In genomic region chr19:29320611-29321010, GRCh38 we compare ENCODE assay signal across 28 cellular contexts.
"Had no signal": no experiment of that assay in that cellular context is flagged by ENCODE, and none has a peak within 500 bp of the region (broad histone marks: within the 10 kb centered on the region; RNA-seq: fewer than 3 reads in every experiment).

No MANE protein-coding gene starts in this region.

- ATAC-seq: activated CD4-positive, CD25-positive, alpha-beta regulatory T cell treated with anti-CD3 and anti-CD28 coated beads, Interleukin-2, amount 50 U/mL, for 24 hours; activated T-cell treated with anti-CD3 and anti-CD28 coated beads, Interleukin-2, amount 50 U/mL, for 4 hours; activated T-helper 17 cell treated with anti-CD3 and anti-CD28 coated beads, Interleukin-2, amount 50 U/mL, for 72 hours; left colon; naive thymus-derived CD4-positive, alpha-beta T cell; right cardiac atrium; stimulated activated naive CD8-positive, alpha-beta T cell treated with anti-CD3 and anti-CD28 coated beads, Interleukin-15, Interleukin-2, amounts not matched to agents 100 U/mL and 50 U/mL, for 24 hours had no signal

- H3K27ac Mint-ChIP-seq: activated T-helper 17 cell treated with anti-CD3 and anti-CD28 coated beads, Interleukin-2, amount 50 U/mL, for 72 hours; dendritic cell treated with granulocyte-macrophage colony-stimulating factor and Interleukin-4, amounts not matched to agents 40 ng/mL and 50 ng/mL, for 4 days; mesothelial cell of epicardium; naive thymus-derived CD4-positive, alpha-beta T cell; neural progenitor cell; T-helper 1 cell treated with Interleukin-12 subunit alpha and Interleukin-12 subunit beta and Interleukin-4 antibody, amounts not matched to agents 30 μg/mL and 1 μg/mL, for 36 hours; type B pancreatic cell had no signal

- H3K4me1 ChIP-seq: breast epithelium, vagina had no signal

- H3K9me3 Mint-ChIP-seq: activated T-cell treated with anti-CD3 and anti-CD28 coated beads, Interleukin-2, amount 50 U/mL, for 4 hours; activated T-helper 17 cell treated with anti-CD3 and anti-CD28 coated beads, Interleukin-2, amount 50 U/mL, for 72 hours; central memory CD8-positive, alpha-beta T cell; dendritic cell treated with granulocyte-macrophage colony-stimulating factor and Interleukin-4, amounts not matched to agents 40 ng/mL and 50 ng/mL, for 4 days; mesothelial cell of epicardium; neural progenitor cell; T-helper 1 cell treated with Interleukin-12 subunit alpha and Interleukin-12 subunit beta and Interleukin-4 antibody, amounts not matched to agents 30 μg/mL and 1 μg/mL, for 36 hours; type B pancreatic cell had no signal

- H3K4me3 Mint-ChIP-seq: activated T-cell treated with anti-CD3 and anti-CD28 coated beads, Interleukin-2, amount 50 U/mL, for 4 hours; activated T-helper 17 cell treated with anti-CD3 and anti-CD28 coated beads, Interleukin-2, amount 50 U/mL, for 72 hours; central memory CD8-positive, alpha-beta T cell; dendritic cell treated with granulocyte-macrophage colony-stimulating factor and Interleukin-4, amounts not matched to agents 40 ng/mL and 50 ng/mL, for 4 days; mesothelial cell of epicardium; naive thymus-derived CD4-positive, alpha-beta T cell; neural progenitor cell; T-helper 1 cell treated with Interleukin-12 subunit alpha and Interleukin-12 subunit beta and Interleukin-4 antibody, amounts not matched to agents 30 μg/mL and 1 μg/mL, for 36 hours; type B pancreatic cell had no signal

- H3K4me1 Mint-ChIP-seq: activated T-helper 17 cell treated with anti-CD3 and anti-CD28 coated beads, Interleukin-2, amount 50 U/mL, for 72 hours; central memory CD8-positive, alpha-beta T cell; mesothelial cell of epicardium; naive thymus-derived CD4-positive, alpha-beta T cell had no signal

- H3K4me3 ChIP-seq: breast epithelium, hepatocyte, neural progenitor cell, vagina had no signal

- DNase-seq: activated CD4-positive, alpha-beta T cell treated with anti-CD3 and anti-CD28 coated beads for 48 hours; activated CD4-positive, alpha-beta T cell treated with anti-CD3 and anti-CD28 coated beads, Interleukin-2, amount 50 U/mL, for 48 hours; activated gamma-delta T cell treated with Interleukin-2 at 50 U/mL for 16 hours; activated naive CD4-positive, alpha-beta T cell treated with anti-CD3 and anti-CD28 coated beads, Interleukin-2, amount 50 U/mL, for 16 hours; activated T-cell treated with anti-CD3 and anti-CD28 coated beads, Interleukin-2, amount 50 U/mL, for 4 hours; effector CD4-positive, alpha-beta T cell; kidney; left colon; naive thymus-derived CD4-positive, alpha-beta T cell; occipital lobe; right cardiac atrium; stimulated activated CD4-positive, alpha-beta T cell treated with anti-CD3 and anti-CD28 coated beads, Interleukin-2, amount 100 ng/mL, for 48 hours; stimulated activated naive CD8-positive, alpha-beta T cell treated with anti-CD3 and anti-CD28 coated beads, Interleukin-15, Interleukin-2, amounts not matched to agents 100 U/mL and 50 U/mL, for 24 hours; SW 1271; T1000; WERI-Rb-1 had no signal

- H3K27me3 ChIP-seq: hepatocyte, neural progenitor cell, vagina had no signal

- H3K27me3 Mint-ChIP-seq: dendritic cell treated with granulocyte-macrophage colony-stimulating factor and Interleukin-4, amounts not matched to agents 40 ng/mL and 50 ng/mL, for 4 days had no signal

- H3K36me3 Mint-ChIP-seq: mesothelial cell of epicardium; naive thymus-derived CD4-positive, alpha-beta T cell; neural progenitor cell; type B pancreatic cell had no signal

- H3K27ac ChIP-seq: breast epithelium, epithelial cell of prostate, hepatocyte, neural progenitor cell, vagina, WERI-Rb-1 had no signal

- H3K9me3 ChIP-seq: breast epithelium, vagina had no signal

- H3K36me3 ChIP-seq: breast epithelium, neural progenitor cell, vagina, WERI-Rb-1 had no signal
